Comparison of ENCODE assay signal across 16 cellular contexts in the genomic region with DNA sequence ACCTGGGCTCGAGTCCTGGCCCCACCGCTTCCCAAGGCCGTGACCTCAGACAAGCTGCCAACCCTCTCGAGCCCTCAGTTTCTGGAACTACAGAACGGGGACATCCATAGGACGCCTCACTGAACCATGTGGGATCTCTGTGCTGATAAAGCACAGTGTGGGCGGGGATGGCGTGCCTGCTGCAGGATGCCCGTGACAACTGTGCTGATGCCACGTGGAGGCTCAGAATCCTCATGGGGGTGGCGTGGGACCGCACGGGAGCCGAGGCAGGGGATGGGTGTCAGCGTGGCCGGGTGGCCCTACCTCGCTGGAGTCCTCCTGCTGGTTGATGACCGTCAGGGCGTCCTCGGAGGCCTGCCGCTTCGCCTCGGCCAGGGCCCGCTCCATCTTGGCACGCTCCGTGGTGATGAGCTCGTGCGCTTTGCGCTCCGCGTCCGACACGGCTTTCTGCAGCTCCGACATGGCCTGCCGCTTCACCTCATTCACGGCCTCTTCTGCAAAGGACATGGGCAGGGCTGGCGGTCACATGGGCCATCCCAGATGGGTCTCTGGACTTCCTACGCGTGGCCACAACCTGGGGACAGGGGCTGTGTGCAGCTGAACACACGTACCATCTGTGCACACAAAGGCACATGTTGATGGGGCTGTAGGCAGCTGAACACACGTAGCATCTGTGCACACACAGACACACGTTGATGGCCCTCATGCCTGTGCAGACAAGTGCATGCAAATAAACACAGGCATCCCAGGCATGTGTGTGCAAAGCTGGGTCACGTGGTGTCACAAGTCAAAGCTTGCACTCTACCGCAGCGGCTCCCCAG. TPM values are rescaled to one million over a fixed set of nuclear protein-coding genes. Genes with fewer than 3 reads are reported as not detected.
DNase-seq lines count a peak whose midpoint lies in the region; ATAC-seq, FAIRE-seq and TF ChIP-seq lines count a peak whose summit lies in the region.
"Had no signal": no experiment of that assay in that cellular context is flagged by ENCODE, and none has a peak within 500 bp of the region (broad histone marks: within the 10 kb centered on the region; RNA-seq: fewer than 3 reads in every experiment).

No MANE protein-coding gene starts in this region.

- no peak for ATAC-seq in IMR-90 (ENCODE audit: low read depth)

- H2BK15ac ChIP-seq in IMR-90 (ENCODE audit: low read depth, low read length), result no peak overlapping the region

- H2BK5ac ChIP-seq in IMR-90 (ENCODE audit: low read depth, low read length, poor library complexity, severe bottlenecking), result no peak overlapping the region

- no peak overlapping the region for H2AFZ ChIP-seq in IMR-90 (replicated peaks; ENCODE audit: low read length, poor library complexity)
- H2AFZ ChIP-seq in keratinocyte (ENCODE audit: control insufficient read depth, low read length), result no peak overlapping the region

- no peaks in the 10 kb centered on the region for H3K79me1 ChIP-seq in IMR-90 (ENCODE audit: low read depth in 1 of 2, low read length in 2 of 2)

- no peak overlapping the region for H4K5ac ChIP-seq in IMR-90 (ENCODE audit: low read depth, low read length)

- DNase-seq in COLO668 (lab: John Stamatoyannopoulos, UW; ENCODE audit: unreplicated experiment) (peak; percentile 19), IMR-90 (peak; percentile 0), bronchial epithelial cell (ENCODE audit: low read depth) (peak; percentile 86), keratinocyte (ENCODE audit: low read depth, low spot score) (peak; percentile 57), SIG-M5 treated with dmso at 0.1 percent for 504 hours (lab: John Stamatoyannopoulos, UW; ENCODE audit: unreplicated experiment) (no peak), GM13976 (ENCODE audit: low spot score) (no peak), iPS-NIHi11 (ENCODE audit: low spot score) (no peak)
- DNase-seq: ACHN, AML-193, HCEC 1CT, Karpas-422, MG63, NCI-H1092, NCI-H345, RPMI8226 had no signal

- no peak for TF ChIP-seq POLR2A in IMR-90 (IDR thresholded peaks at IDR 0.05; ENCODE audit: low read depth, low read length)

- H3K56ac ChIP-seq in IMR-90 (ENCODE audit: extremely low read depth, insufficient read depth, low read length), result no peak overlapping the region

- no peaks in the 10 kb centered on the region for H3K79me2 ChIP-seq in keratinocyte (ENCODE audit: control insufficient read depth, insufficient read depth, low read length)

- H3K18ac ChIP-seq in IMR-90 (ENCODE audit: low read depth, low read length), result no peak overlapping the region

- H3K36me3 ChIP-seq in IMR-90 (ENCODE audit: control insufficient read depth, insufficient read depth, low read length) (no peaks in the 10 kb centered on the region), bronchial epithelial cell (ENCODE audit: control insufficient read depth, insufficient read depth, low read length) (no peaks in the 10 kb centered on the region), keratinocyte (ENCODE audit: control insufficient read depth in 2 of 2, extremely low read depth in 1 of 2, insufficient read depth in 2 of 2, low read length in 2 of 2) (no peaks in the 10 kb centered on the region)
- H3K36me3 ChIP-seq: MG63 had no signal

- CTCF ChIA-PET in IMR-90 (lab: Yijun Ruan, JAX), result interaction anchor here (1.4 kb wide), 1 partner anchor 21 kb away, joined by 5 read pairs; no protein-coding TSS in a partner anchor

- no peak overlapping the region for H3K4me2 ChIP-seq in IMR-90 (ENCODE audit: low read depth, low read length)
- no peak overlapping the region for H3K4me2 ChIP-seq in keratinocyte (ENCODE audit: control insufficient read depth, extremely low read depth, insufficient read depth, low read depth, low read length)

- H3K14ac ChIP-seq in IMR-90 (replicated peaks; ENCODE audit: low read depth, low read length), result no peak overlapping the region

- H3K4ac ChIP-seq in IMR-90 (ENCODE audit: low read depth, low read length), result no peak overlapping the region

- TF ChIP-seq CTCF in IMR-90 (conservative IDR thresholded peaks at IDR 0.05; ENCODE audit: low read depth, low read length), result no peak
- no peak for TF ChIP-seq CTCF in bronchial epithelial cell (IDR thresholded peaks at IDR 0.05; ENCODE audit: insufficient read depth, low read length, severe bottlenecking)
- TF ChIP-seq CTCF in keratinocyte (optimal IDR thresholded peaks at IDR 0.05 in 1 of 3, IDR thresholded peaks at IDR 0.05 in 1 of 3, conservative IDR thresholded peaks at IDR 0.05 in 1 of 3; ENCODE audit: extremely low read depth in 1 of 3, insufficient read depth in 2 of 3, low read length in 3 of 3), result no peak
- no peak for TF ChIP-seq CTCF in GM13976 (IDR thresholded peaks at IDR 0.05; ENCODE audit: borderline replicate concordance, control extremely low read depth, extremely low read depth, insufficient read depth, missing control alignments)

- no peak overlapping the region for H3K23ac ChIP-seq in IMR-90 (ENCODE audit: low read depth, low read length)

- H3K27ac ChIP-seq in IMR-90 (ENCODE audit: insufficient read depth, low read length) (no peak overlapping the region), keratinocyte (ENCODE audit: control insufficient read depth, insufficient read depth, low read length) (no peak overlapping the region)

- in situ Hi-C loops in IMR-90 (cut with MboI; ENCODE audit: low sequenced_read_pairs), result no loop called here
- in situ Hi-C loops in GM13976 (cut with MboI; ENCODE audit: low sequenced_read_pairs, unreplicated experiment), result no loop called here

- H4K20me1 ChIP-seq in IMR-90 (ENCODE audit: insufficient read depth, low read length) (no peaks in the 10 kb centered on the region), keratinocyte (ENCODE audit: control insufficient read depth, extremely low read depth, insufficient read depth, low read length) (no peaks in the 10 kb centered on the region)

- BruUV-seq in IMR-90 (replicated peaks; lab: Mats Ljungman, UMichigan), result no TSS peak

- H3K9me3 ChIP-seq in IMR-90 (ENCODE audit: control insufficient read depth, insufficient read depth, low read length), result no peaks in the 10 kb centered on the region
- no peaks in the 10 kb centered on the region for H3K9me3 ChIP-seq in keratinocyte (ENCODE audit: control insufficient read depth, low read depth, low read length)
- H3K9me3 ChIP-seq: MG63 had no signal

- POLR2A ChIA-PET in IMR-90 (lab: Charles Lee; ENCODE audit: unreplicated experiment), result no interaction called here

- dilution Hi-C loops in IMR-90 (cut with HindIII; ENCODE audit: low sequenced_read_pairs, unreplicated experiment) (no loop called here), keratinocyte (cut with MboI; ENCODE audit: extremely low pct_ligation_motif_present, low sequenced_read_pairs) (no loop called here)

- peak; percentile 97 for FAIRE-seq in bronchial epithelial cell (lab: Jason Lieb, UNC)
- peak; percentile 86 for FAIRE-seq in keratinocyte (lab: Jason Lieb, UNC)

- no peak overlapping the region for H2AK5ac ChIP-seq in IMR-90 (ENCODE audit: low read depth, low read length)

- H3K4me3 ChIP-seq in IMR-90 (ENCODE audit: insufficient read depth, low read depth, low read length) (no peak overlapping the region), bronchial epithelial cell (ENCODE audit: low read depth, low read length) (no peak overlapping the region), keratinocyte (ENCODE audit: control insufficient read depth in 2 of 3, extremely low read depth in 1 of 3, insufficient read depth in 2 of 3, low read depth in 1 of 3, low read length in 3 of 3) (no peak overlapping the region)
- H3K4me3 ChIP-seq: MG63 had no signal

- H3K9ac ChIP-seq in IMR-90 (ENCODE audit: low read depth, low read length), result no peak overlapping the region
- H3K9ac ChIP-seq in keratinocyte (ENCODE audit: control insufficient read depth, extremely low read depth, insufficient read depth, low read length), result no peak overlapping the region

- no peak overlapping the region for H2BK20ac ChIP-seq in IMR-90 (ENCODE audit: low read depth, low read length)

- no peak overlapping the region for H2BK120ac ChIP-seq in IMR-90 (ENCODE audit: low read depth, low read length)

- no peak for TF ChIP-seq RAD21 in IMR-90 (IDR thresholded peaks at IDR 0.05; ENCODE audit: low read length)

- H2AK9ac ChIP-seq in IMR-90 (replicated peaks; ENCODE audit: low read depth, low read length, poor library complexity), result no peak overlapping the region

- WGBS in IMR-90 (ENCODE audit: extremely low coverage in 2 of 2, insufficient read length in 1 of 2), 2 experiments, result 81% methylated on average over 25 of the region's 45 CpGs; no CpG with 5 or more reads in 1 of the 2 experiments

- H3K27me3 ChIP-seq in IMR-90 (ENCODE audit: control insufficient read depth, insufficient read depth, low read length), result peaks cover 43% of the 10 kb centered on the region
- H3K27me3 ChIP-seq in bronchial epithelial cell (ENCODE audit: control insufficient read depth, insufficient read depth, low read length), result peaks cover 4% of the 10 kb centered on the region
- peaks cover 35% of the 10 kb centered on the region for H3K27me3 ChIP-seq in keratinocyte (ENCODE audit: control insufficient read depth, extremely low read depth, insufficient read depth, low read length)
- H3K27me3 ChIP-seq: MG63 had no signal

- H3K4me1 ChIP-seq in IMR-90 (ENCODE audit: control insufficient read depth, insufficient read depth, low read length) (no peaks in the 10 kb centered on the region), keratinocyte (ENCODE audit: control insufficient read depth, extremely low read depth, insufficient read depth, low read length) (peaks cover 30% of the 10 kb centered on the region)

- intact Hi-C loops in IMR-90 (cut with micrococcal nuclease), result no loop called here

- H3K9me1 ChIP-seq in IMR-90 (ENCODE audit: insufficient read depth, low read length), result no peaks in the 10 kb centered on the region
- H3K9me1 ChIP-seq in keratinocyte (ENCODE audit: control insufficient read depth, extremely low read depth, insufficient read depth, low read length), result no peaks in the 10 kb centered on the region

- H4K91ac ChIP-seq in IMR-90 (ENCODE audit: insufficient read depth, low read depth, low read length), result no peak overlapping the region

- no peak overlapping the region for H4K8ac ChIP-seq in IMR-90 (ENCODE audit: low read depth in 2 of 2, low read length in 2 of 2)

RNA-seq across cellular contexts. Expression of gene PABPN1L, which starts 12.7 kb away (rescaled TPM):
- total RNA-seq in IMR-90 (2012; rRNA removed) (not detected in 2 replicates), bronchial epithelial cell (not detected in 2 replicates)
- polyA plus RNA-seq in IMR-90 (2012; rRNA removed) (not detected in 2 replicates), keratinocyte (not detected in 3 replicates)
- not detected in 2 replicates for polyA plus RNA-seq in IMR-90 (2012; cell fraction: cytosol; rRNA removed)
- not detected in 2 replicates for polyA plus RNA-seq in IMR-90 (2012; cell fraction: nucleus; rRNA removed; ENCODE audit: low replicate concordance)
- not detected for polyA plus RNA-seq in keratinocyte (2011; ENCODE audit: low read depth)
- not detected in 2 replicates for polyA plus RNA-seq in keratinocyte (2011; cell fraction: cytosol; rRNA removed)
- polyA plus RNA-seq in keratinocyte (2011; cell fraction: nucleus; rRNA removed), result not detected in 2 replicates
- not detected in 2 replicates for polyA plus RNA-seq in keratinocyte (2012; ENCODE audit: low replicate concordance)
- not detected in 3 replicates for polyA minus RNA-seq in keratinocyte
- polyA minus RNA-seq in keratinocyte (2011; cell fraction: cytosol; rRNA and poly(A)+ RNA removed), result not detected
- not detected in 2 replicates for polyA minus RNA-seq in keratinocyte (2011; cell fraction: nucleus; rRNA and poly(A)+ RNA removed)
- total RNA-seq: SK-MEL-5 had no signal

RNA-seq across cellular contexts. Expression of gene TRAPPC2L, which starts 22.2 kb away (rescaled TPM):
- total RNA-seq in IMR-90 (2012; rRNA removed) (84.2 and 102 TPM in 2 replicates), bronchial epithelial cell (47.5 and 65.0 TPM in 2 replicates)
- polyA plus RNA-seq in IMR-90 (2012; rRNA removed) (109 and 112 TPM in 2 replicates), keratinocyte (49.5 to 170 TPM (median 139 TPM) in 3 replicates)
- polyA plus RNA-seq in IMR-90 (2012; cell fraction: cytosol; rRNA removed), result 69.3 and 87.7 TPM in 2 replicates
- polyA plus RNA-seq in IMR-90 (2012; cell fraction: nucleus; rRNA removed; ENCODE audit: low replicate concordance), result 45.7 and 54.3 TPM in 2 replicates
- polyA plus RNA-seq in keratinocyte (2011; ENCODE audit: low read depth), result 58.1 TPM
- polyA plus RNA-seq in keratinocyte (2011; cell fraction: cytosol; rRNA removed), result 71.4 and 80.1 TPM in 2 replicates
- polyA plus RNA-seq in keratinocyte (2011; cell fraction: nucleus; rRNA removed), result 33.8 and 39.0 TPM in 2 replicates
- polyA plus RNA-seq in keratinocyte (2012; ENCODE audit: low replicate concordance), result 93.5 and 143 TPM in 2 replicates
- polyA minus RNA-seq in keratinocyte, result 47.0 to 51.3 TPM (median 47.3 TPM) in 3 replicates
- polyA minus RNA-seq in keratinocyte (2011; cell fraction: cytosol; rRNA and poly(A)+ RNA removed), result 39.1 TPM
- polyA minus RNA-seq in keratinocyte (2011; cell fraction: nucleus; rRNA and poly(A)+ RNA removed), result 8.4 and 8.5 TPM in 2 replicates

RNA-seq across cellular contexts. Expression of gene GALNS, which starts 22.4 kb away (rescaled TPM):
- total RNA-seq in IMR-90 (2012; rRNA removed), result 7.2 TPM in 2 replicates
- 30.2 and 32.5 TPM in 2 replicates for polyA plus RNA-seq in IMR-90 (2012; rRNA removed)
- polyA plus RNA-seq in IMR-90 (2012; cell fraction: cytosol; rRNA removed), result 28.6 and 42.1 TPM in 2 replicates
- polyA plus RNA-seq in IMR-90 (2012; cell fraction: nucleus; rRNA removed; ENCODE audit: low replicate concordance), result 24.8 and 44.6 TPM in 2 replicates
- 15.5 and 16.3 TPM in 2 replicates for total RNA-seq in bronchial epithelial cell
- 8.3 to 9.6 TPM (median 9.3 TPM) in 3 replicates for polyA plus RNA-seq in keratinocyte
- polyA plus RNA-seq in keratinocyte (2011; ENCODE audit: low read depth), result 13.2 TPM
- polyA plus RNA-seq in keratinocyte (2011; cell fraction: cytosol; rRNA removed), result 7.0 and 11.7 TPM in 2 replicates
- polyA plus RNA-seq in keratinocyte (2011; cell fraction: nucleus; rRNA removed), result 21.4 and 36.8 TPM in 2 replicates
- 17.3 and 19.2 TPM in 2 replicates for polyA plus RNA-seq in keratinocyte (2012; ENCODE audit: low replicate concordance)
- polyA minus RNA-seq in keratinocyte, result 7.8 to 20.3 TPM (median 9.1 TPM) in 3 replicates
- polyA minus RNA-seq in keratinocyte (2011; cell fraction: cytosol; rRNA and poly(A)+ RNA removed), result 11.5 TPM
- 15.1 and 19.1 TPM in 2 replicates for polyA minus RNA-seq in keratinocyte (2011; cell fraction: nucleus; rRNA and poly(A)+ RNA removed)

Comparison
In these comparisons a context has a peak if more than half of its experiments do, and no peak if none do; other contexts are left out.
1. DNase-seq: peak in COLO668 (single experiment), IMR-90 (single experiment), bronchial epithelial cell (single experiment) and keratinocyte (single experiment); none in SIG-M5 treated with dmso at 0.1 percent for 504 hours (single experiment), GM13976 (single experiment) and iPS-NIHi11 (single experiment).